14 cellular contexts compared by ENCODE assay signal in the genomic region with DNA sequence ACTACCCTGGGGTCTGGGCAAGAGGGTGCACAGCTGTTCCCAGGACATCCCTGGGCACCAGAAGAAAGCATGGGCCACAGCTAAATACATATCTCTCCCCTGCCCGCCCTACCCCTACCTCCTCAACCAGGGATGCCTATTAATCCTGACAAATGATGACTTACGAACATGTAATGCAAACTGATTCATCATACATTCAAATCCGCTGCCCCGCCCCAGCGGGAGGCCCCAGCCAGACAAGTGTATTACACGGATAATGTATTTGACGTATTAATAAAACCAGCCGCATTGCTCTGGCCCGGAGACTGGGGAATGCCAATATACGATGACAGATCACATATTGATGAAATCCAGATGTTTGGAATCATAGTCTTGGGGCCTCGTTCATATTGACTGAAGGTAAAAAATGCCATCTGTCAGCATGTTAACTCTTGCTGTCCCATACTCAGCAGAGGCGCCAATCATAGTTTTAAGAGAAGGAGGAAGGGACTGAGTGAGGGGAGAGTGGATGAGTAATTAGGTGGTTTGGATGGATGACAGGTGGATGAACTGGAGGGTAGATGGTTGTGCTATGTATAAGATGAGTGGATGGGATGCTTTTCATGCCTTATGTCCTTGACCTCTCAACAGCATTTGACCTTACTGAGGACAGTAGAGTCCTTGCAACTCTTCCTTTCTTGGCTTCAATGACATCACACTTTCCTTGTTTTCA.
"Had no signal": no experiment of that assay in that cellular context is flagged by ENCODE, and none has a peak within 500 bp of the region (broad histone marks: within the 10 kb centered on the region; RNA-seq: fewer than 3 reads in every experiment).

No MANE protein-coding gene starts in this region.

- DNase-seq: activated CD4-positive, alpha-beta T cell treated with anti-CD3 and anti-CD28 coated beads, Interleukin-2, amount 50 U/mL, for 4 hours; activated CD4-positive, CD25-positive, alpha-beta regulatory T cell treated with anti-CD3 and anti-CD28 coated beads, Interleukin-2, amount 50 U/mL, for 72 hours; activated effector memory CD4-positive, alpha-beta T cell treated with Interleukin-2 at 50 U/mL for 16 hours; activated T-cell treated with anti-CD3 and anti-CD28 coated beads, Interleukin-2, amount 50 U/mL, for 1 hour; kidney glomerular epithelial cell; ovary; sigmoid colon; stimulated activated CD4-positive, alpha-beta T cell treated with anti-CD3 and anti-CD28 coated beads, Interleukin-4, amount 100 ng/mL, for 1 hour; T-helper 2 cell; uterus had no signal

- H3K36me3 Mint-ChIP-seq: activated naive CD8-positive, alpha-beta T cell had no signal

- H3K4me2 ChIP-seq: hepatocyte had no signal

- H3K4me1 ChIP-seq: uterus had no signal

- H3K27ac Mint-ChIP-seq: activated naive CD8-positive, alpha-beta T cell; stimulated activated naive CD8-positive, alpha-beta T cell treated with anti-CD3 and anti-CD28 coated beads, Interleukin-15, Interleukin-2, amounts not matched to agents 100 ng/mL and 50 ng/mL, for 24 hours had no signal

- H3K79me2 ChIP-seq: hepatocyte had no signal

- H3K4me3 Mint-ChIP-seq: activated naive CD8-positive, alpha-beta T cell; stimulated activated naive CD8-positive, alpha-beta T cell treated with anti-CD3 and anti-CD28 coated beads, Interleukin-15, Interleukin-2, amounts not matched to agents 100 ng/mL and 50 ng/mL, for 24 hours had no signal

- H2AFZ ChIP-seq: hepatocyte had no signal

- H3K9me3 ChIP-seq: ovary, sigmoid colon, thoracic aorta, uterus had no signal

- H3K27me3 Mint-ChIP-seq: stimulated activated naive CD8-positive, alpha-beta T cell treated with anti-CD3 and anti-CD28 coated beads, Interleukin-15, Interleukin-2, amounts not matched to agents 100 ng/mL and 50 ng/mL, for 24 hours had no signal

- H3K9me3 Mint-ChIP-seq: stimulated activated naive CD8-positive, alpha-beta T cell treated with anti-CD3 and anti-CD28 coated beads, Interleukin-15, Interleukin-2, amounts not matched to agents 100 ng/mL and 50 ng/mL, for 24 hours had no signal

- H3K27ac ChIP-seq: hepatocyte, ovary, sigmoid colon, thoracic aorta, uterus had no signal

- H3K4me3 ChIP-seq: hepatocyte, ovary, sigmoid colon, thoracic aorta, uterus had no signal

- H3K27me3 ChIP-seq: ovary, uterus had no signal

- H3K36me3 ChIP-seq: ovary, sigmoid colon, thoracic aorta, uterus had no signal
